Comparison of ENCODE assay signal across 8 cellular contexts in genomic region chr17:68036304-68037147, GRCh38. TPM values are rescaled to one million over a fixed set of nuclear protein-coding genes. Genes with fewer than 3 reads are reported as not detected.
DNase-seq lines count a peak whose midpoint lies in the region; ATAC-seq and TF ChIP-seq lines count a peak whose summit lies in the region.

No MANE protein-coding gene starts in this region.

- H3K27ac Mint-ChIP-seq in CD8-positive, alpha-beta memory T cell: peak overlapping the region; percentile 91 to 98 (median 94)
- peak overlapping the region; percentile 96 for H3K27ac Mint-ChIP-seq in chondrocyte (ENCODE audit: unreplicated experiment)

- peaks cover 46% of the 10 kb centered on the region for H3K79me2 ChIP-seq in KMS-11 (ENCODE audit: insufficient read depth, low read depth)

- peaks cover 12% of the 10 kb centered on the region; the same call in 1 of the 2 replicates for H4K20me1 ChIP-seq in KMS-11 (ENCODE audit: insufficient read depth)

- peaks cover 10 to 19% (median 18%) of the 10 kb centered on the region in 3 donors for H3K4me1 Mint-ChIP-seq in CD8-positive, alpha-beta memory T cell
- peaks cover 31% of the 10 kb centered on the region for H3K4me1 Mint-ChIP-seq in chondrocyte (ENCODE audit: low read depth)

- ATAC-seq in GM18909 (IDR thresholded peaks at IDR 0.05; ENCODE audit: poor library complexity, unreplicated experiment) (no peak), GM19351 (IDR thresholded peaks at IDR 0.05; ENCODE audit: unreplicated experiment) (no peak), HG02759 (IDR thresholded peaks at IDR 0.05; ENCODE audit: unreplicated experiment) (no peak)

- CTCF ChIA-PET in CD8-positive, alpha-beta memory T cell (lab: Charles Lee): interaction anchor here (1.8 kb wide), 1 partner anchor 17 kb away, joined by 13 read pairs; no protein-coding TSS in a partner anchor

- peak overlapping the region; percentile 94 for H3K4me3 ChIP-seq in CD8-positive, alpha-beta memory T cell (ENCODE audit: low read length)
- H3K4me3 ChIP-seq in KMS-11 (IDR thresholded peaks at IDR 0.05; ENCODE audit: insufficient read depth, low read depth, low read length): peak overlapping the region; percentile 33
- H3K4me3 ChIP-seq in muscle layer of colon (ENCODE audit: low read depth in 1 of 2, low read length in 2 of 2): peak overlapping the region; percentile 72 to 75

- POLR2A ChIA-PET in CD8-positive, alpha-beta memory T cell (lab: Charles Lee): interaction anchor here (0.6 kb wide), 1 partner anchor 49 kb away, joined by 3 read pairs; no protein-coding TSS in a partner anchor

- peak overlapping the region; percentile 94; the same call in 1 of the 2 replicates for H3K9ac ChIP-seq in KMS-11
- H3K9ac ChIP-seq in muscle layer of colon (ENCODE audit: low read length): peak overlapping the region; percentile 37

- peak overlapping the region; percentile 98 for H3K4me2 ChIP-seq in KMS-11

- no peaks in the 10 kb centered on the region for H3K9me3 ChIP-seq in CD8-positive, alpha-beta memory T cell (ENCODE audit: low read length)
- H3K9me3 ChIP-seq in muscle layer of colon (ENCODE audit: low read length): no peaks in the 10 kb centered on the region

- H3K9me3 Mint-ChIP-seq in CD8-positive, alpha-beta memory T cell: no peaks in the 10 kb centered on the region
- no peaks in the 10 kb centered on the region for H3K9me3 Mint-ChIP-seq in chondrocyte (ENCODE audit: low read depth)

- peaks cover 7% of the 10 kb centered on the region for H3K36me3 ChIP-seq in CD8-positive, alpha-beta memory T cell (ENCODE audit: insufficient read depth, low read length)
- H3K36me3 ChIP-seq in KMS-11 (ENCODE audit: insufficient read depth) (peaks cover 25% of the 10 kb centered on the region; the same call in 1 of the 2 replicates), muscle layer of colon (ENCODE audit: insufficient read depth, low read length) (peaks cover 18% of the 10 kb centered on the region)

- peaks cover 9% of the 10 kb centered on the region for H3K4me1 ChIP-seq in CD8-positive, alpha-beta memory T cell (ENCODE audit: insufficient read depth, low read length)
- H3K4me1 ChIP-seq in KMS-11 (ENCODE audit: low read depth, poor library complexity, severe bottlenecking) (peaks cover 24% of the 10 kb centered on the region), muscle layer of colon (ENCODE audit: insufficient read depth, low read length) (peaks cover 6% of the 10 kb centered on the region)

- H3K27ac ChIP-seq in CD8-positive, alpha-beta memory T cell (ENCODE audit: low read depth, low read length): peak overlapping the region; percentile 89
- peak overlapping the region; percentile 85 for H3K27ac ChIP-seq in KMS-11
- H3K27ac ChIP-seq in muscle layer of colon (ENCODE audit: low read depth, low read length): peak overlapping the region; percentile 83

- peaks cover 0 to 5% of the 10 kb centered on the region in 2 donors for H3K27me3 Mint-ChIP-seq in CD8-positive, alpha-beta memory T cell
- no peaks in the 10 kb centered on the region for H3K27me3 Mint-ChIP-seq in chondrocyte (ENCODE audit: low read depth)

- H3K4me3 Mint-ChIP-seq in CD8-positive, alpha-beta memory T cell: peak overlapping the region; percentile 88 to 97 (median 94)
- peak overlapping the region; percentile 97 for H3K4me3 Mint-ChIP-seq in chondrocyte (ENCODE audit: unreplicated experiment)

- H3K36me3 Mint-ChIP-seq in CD8-positive, alpha-beta memory T cell: peaks cover 0 to 34% (median 3%) of the 10 kb centered on the region in 3 donors
- peaks cover 18% of the 10 kb centered on the region for H3K36me3 Mint-ChIP-seq in chondrocyte (ENCODE audit: low read depth)

- DNase-seq in CD8-positive, alpha-beta memory T cell: no peak
- DNase-seq in chondrocyte (ENCODE audit: low spot score): no peak
- DNase-seq in activated effector memory CD4-positive, alpha-beta T cell treated with Interleukin-2 at 50 U/mL for 16 hours: no peak

- no peak for TF ChIP-seq CTCF in KMS-11 (conservative IDR thresholded peaks at IDR 0.05; ENCODE audit: low read depth, low read length)
- no peak for TF ChIP-seq CTCF in chondrocyte (IDR thresholded peaks at IDR 0.05)

- peak overlapping the region; percentile 30; the same call in 1 of the 2 replicates for H2AFZ ChIP-seq in KMS-11 (ENCODE audit: low read depth)

- no peaks in the 10 kb centered on the region for H3K27me3 ChIP-seq in CD8-positive, alpha-beta memory T cell (ENCODE audit: insufficient read depth, low read length, poor library complexity, severe bottlenecking)
- H3K27me3 ChIP-seq in KMS-11 (ENCODE audit: insufficient read depth, low read depth) (no peaks in the 10 kb centered on the region), muscle layer of colon (ENCODE audit: control insufficient read depth in 1 of 2, insufficient read depth in 2 of 2, low read length in 2 of 2) (no peaks in the 10 kb centered on the region)

RNA-seq across cellular contexts. Expression of gene KPNA2, which starts 1.0 kb away (rescaled TPM):
- total RNA-seq in CD8-positive, alpha-beta memory T cell: 100 to 1,000 TPM; 213 to 223 TPM
- polyA plus RNA-seq in CD8-positive, alpha-beta memory T cell: 24.3 TPM
- total RNA-seq in chondrocyte: 92.5 to 95.4 TPM (median 93.4 TPM) in 3 replicates

RNA-seq across cellular contexts. Expression of gene C17orf58, which starts 40.3 kb away (rescaled TPM):
- total RNA-seq in CD8-positive, alpha-beta memory T cell: 10 to 100 TPM; 45.7 to 45.8 TPM
- polyA plus RNA-seq in CD8-positive, alpha-beta memory T cell: 2.2 TPM
- 9.1 to 11.0 TPM (median 10.9 TPM) in 3 replicates for total RNA-seq in chondrocyte

Comparison
In these comparisons a context has a peak if more than half of its experiments do, and no peak if none do; other contexts are left out.
1. H3K4me3 ChIP-seq: peak in every context shown above with its lines; median percentile 94 in CD8-positive, alpha-beta memory T cell; 74 in muscle layer of colon; 33 in KMS-11.